ENCODE assay signal across 8 cellular contexts in the genomic region with DNA sequence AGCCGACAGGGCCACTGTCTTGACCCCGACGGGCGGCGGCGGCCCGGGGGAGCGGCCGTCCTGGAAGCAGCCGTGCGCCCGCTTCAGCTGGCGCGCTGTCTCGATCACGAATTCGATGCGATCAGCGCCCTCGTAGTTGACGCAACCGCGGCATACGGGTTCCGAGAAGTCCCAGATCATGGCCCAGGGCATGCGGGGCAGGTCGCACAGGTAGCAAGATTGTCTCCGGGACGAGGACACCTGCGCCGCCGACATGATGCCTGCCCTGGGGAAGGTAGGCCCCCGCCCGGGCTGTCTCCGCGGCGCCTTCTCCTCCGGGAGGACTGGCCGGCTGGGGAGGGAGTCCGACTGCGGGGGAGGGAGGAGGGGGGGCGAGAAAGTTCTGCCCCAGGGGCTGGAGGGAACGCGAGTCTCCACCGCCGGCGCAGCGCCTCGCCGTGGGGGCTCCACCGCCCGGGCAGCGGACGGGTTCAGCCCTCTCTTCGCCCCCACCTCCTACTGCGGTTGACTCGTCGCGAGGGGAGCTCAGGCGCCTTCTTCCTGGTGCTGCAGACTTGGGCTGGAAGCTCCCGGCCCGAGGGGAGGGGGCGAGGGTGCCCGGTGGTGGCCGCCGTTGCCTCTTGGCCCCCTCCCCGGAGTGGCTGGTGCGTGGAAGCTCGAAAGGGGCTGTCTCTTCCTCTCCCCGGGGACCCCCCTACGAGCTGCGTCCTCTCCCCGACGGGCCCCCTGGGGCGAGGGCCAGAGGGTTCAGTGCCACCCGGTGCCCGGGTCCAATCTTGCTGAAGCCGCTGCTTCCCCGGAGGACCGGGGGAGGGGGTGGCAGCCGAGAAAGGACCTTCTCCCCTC. TPM values are rescaled to one million over a fixed set of nuclear protein-coding genes. Genes with fewer than 3 reads are reported as not detected.
DNase-seq lines count a peak whose midpoint lies in the region; ATAC-seq and TF ChIP-seq lines count a peak whose summit lies in the region.

No MANE protein-coding gene starts in this region.

- H3K36me3 Mint-ChIP-seq in activated T-helper 17 cell treated with anti-CD3 and anti-CD28 coated beads, Interleukin-2, amount 50 U/mL, for 72 hours (ENCODE audit: low read depth), result peaks cover 36% of the 10 kb centered on the region
- peaks cover 15% of the 10 kb centered on the region for H3K36me3 Mint-ChIP-seq in type B pancreatic cell

- H3F3A ChIP-seq in neural cell (ENCODE audit: insufficient read depth, low read length, poor library complexity, severe bottlenecking), result peaks cover 6% of the 10 kb centered on the region

- H3K79me2 ChIP-seq in neural cell (replicated peaks; ENCODE audit: insufficient read depth, low read length), result peaks cover 51% of the 10 kb centered on the region

- peaks cover 33% of the 10 kb centered on the region for H3K4me1 Mint-ChIP-seq in activated T-helper 17 cell treated with anti-CD3 and anti-CD28 coated beads, Interleukin-2, amount 50 U/mL, for 72 hours
- H3K4me1 Mint-ChIP-seq in type B pancreatic cell (ENCODE audit: unreplicated experiment), result peaks cover 50% of the 10 kb centered on the region

- DNase-seq in AG20443 (ENCODE audit: low spot score), result peak; percentile 83
- no peak for DNase-seq in NT2/D1 (ENCODE audit: low read depth, low spot score)
- peak; percentile 81 for DNase-seq in fibroblast of pulmonary artery (ENCODE audit: low read depth)
- DNase-seq in type B pancreatic cell (ENCODE audit: extremely low spot score, unreplicated experiment), result peak; percentile 83

- TF ChIP-seq EP300 in neural cell (conservative IDR thresholded peaks at IDR 0.05; ENCODE audit: poor library complexity, severe bottlenecking), result no peak

- H3K27ac Mint-ChIP-seq in activated T-helper 17 cell treated with anti-CD3 and anti-CD28 coated beads, Interleukin-2, amount 50 U/mL, for 72 hours, result no peak overlapping the region
- H3K27ac Mint-ChIP-seq in type B pancreatic cell, result peak overlapping the region; percentile 61

- TF ChIP-seq RAD21 in neural cell (conservative IDR thresholded peaks at IDR 0.05), result no peak

- H3K9me3 ChIP-seq in NT2/D1 (ENCODE audit: insufficient read depth, low read length), result no peaks in the 10 kb centered on the region
- no peaks in the 10 kb centered on the region for H3K9me3 ChIP-seq in neural cell (ENCODE audit: low read length)

- H3K36me3 ChIP-seq in NT2/D1 (ENCODE audit: insufficient read depth, insufficient read length, low read length) (peaks cover 15% of the 10 kb centered on the region), neural cell (ENCODE audit: insufficient read depth, low read length) (peaks cover 3% of the 10 kb centered on the region)

- H3K27me3 Mint-ChIP-seq in activated T-helper 17 cell treated with anti-CD3 and anti-CD28 coated beads, Interleukin-2, amount 50 U/mL, for 72 hours, result no peaks in the 10 kb centered on the region
- H3K27me3 Mint-ChIP-seq in type B pancreatic cell, result peaks cover 6% of the 10 kb centered on the region

- peak; percentile 10 for TF ChIP-seq CTCF in fibroblast of pulmonary artery (IDR thresholded peaks at IDR 0.05; ENCODE audit: low read length, missing control alignments)
- TF ChIP-seq CTCF in neural cell (IDR thresholded peaks at IDR 0.05; ENCODE audit: poor library complexity, severe bottlenecking), result no peak
- no peak for TF ChIP-seq CTCF in type B pancreatic cell (conservative IDR thresholded peaks at IDR 0.05)

- H3K9ac ChIP-seq in NT2/D1 (ENCODE audit: insufficient read length, low read depth) (peak overlapping the region; percentile 88), neural cell (ENCODE audit: low read length) (peak overlapping the region; percentile 100)

- peak overlapping the region; percentile 98 for H3K27ac ChIP-seq in neural cell (ENCODE audit: low read length)

- peaks cover 8% of the 10 kb centered on the region for H4K20me1 ChIP-seq in neural cell (ENCODE audit: insufficient read depth)

- no peaks in the 10 kb centered on the region for H3K9me3 Mint-ChIP-seq in activated T-helper 17 cell treated with anti-CD3 and anti-CD28 coated beads, Interleukin-2, amount 50 U/mL, for 72 hours
- no peaks in the 10 kb centered on the region for H3K9me3 Mint-ChIP-seq in type B pancreatic cell

- peak overlapping the region; percentile 99 for H3K4me3 Mint-ChIP-seq in activated T-helper 17 cell treated with anti-CD3 and anti-CD28 coated beads, Interleukin-2, amount 50 U/mL, for 72 hours
- peak overlapping the region; percentile 95 for H3K4me3 Mint-ChIP-seq in type B pancreatic cell

- H3K9me2 ChIP-seq in neural cell (ENCODE audit: insufficient read depth, low read length), result no peaks in the 10 kb centered on the region

- peak overlapping the region; percentile 73 for H3K4me2 ChIP-seq in neural cell (ENCODE audit: low read length)

- H2AFZ ChIP-seq in neural cell (ENCODE audit: low read depth, low read length), result no peak overlapping the region

- peaks cover 13% of the 10 kb centered on the region for H3K4me1 ChIP-seq in NT2/D1 (ENCODE audit: insufficient read depth, insufficient read length)

- no peaks in the 10 kb centered on the region for H3K27me3 ChIP-seq in NT2/D1 (ENCODE audit: insufficient read depth, insufficient read length)
- H3K27me3 ChIP-seq in neural cell (ENCODE audit: insufficient read depth, low read depth, low read length), result no peaks in the 10 kb centered on the region

- ATAC-seq in GM18867 (IDR thresholded peaks at IDR 0.05; ENCODE audit: unreplicated experiment) (peak; percentile 28), HG03064 (IDR thresholded peaks at IDR 0.05; ENCODE audit: low read depth, unreplicated experiment) (peak; percentile 25)
- peak; percentile 20 for ATAC-seq in activated T-helper 17 cell treated with anti-CD3 and anti-CD28 coated beads, Interleukin-2, amount 50 U/mL, for 72 hours (replicated peaks)

- H3K4me3 ChIP-seq in NT2/D1 (ENCODE audit: insufficient read length, low read depth) (peak overlapping the region; percentile 82), fibroblast of pulmonary artery (replicated peaks; ENCODE audit: low read depth, low read length) (peak overlapping the region; percentile 94), neural cell (ENCODE audit: low read length) (peak overlapping the region; percentile 96)

TF ChIP-seq in neural cell, 6 proteins besides CTCF, POLR2A, EP300 and RAD21:
- peak; percentile 52 for TF ChIP-seq POLR2AphosphoS5 (IDR thresholded peaks at IDR 0.05)
- TF ChIP-seq EZH2 (IDR thresholded peaks at IDR 0.05; ENCODE audit: borderline replicate concordance, insufficient read depth, low read length, poor library complexity, severe bottlenecking), result no peak
- peak; percentile 62 for TF ChIP-seq TAF1 (IDR thresholded peaks at IDR 0.05; ENCODE audit: low read depth)
- TF ChIP-seq, protein P1, sequence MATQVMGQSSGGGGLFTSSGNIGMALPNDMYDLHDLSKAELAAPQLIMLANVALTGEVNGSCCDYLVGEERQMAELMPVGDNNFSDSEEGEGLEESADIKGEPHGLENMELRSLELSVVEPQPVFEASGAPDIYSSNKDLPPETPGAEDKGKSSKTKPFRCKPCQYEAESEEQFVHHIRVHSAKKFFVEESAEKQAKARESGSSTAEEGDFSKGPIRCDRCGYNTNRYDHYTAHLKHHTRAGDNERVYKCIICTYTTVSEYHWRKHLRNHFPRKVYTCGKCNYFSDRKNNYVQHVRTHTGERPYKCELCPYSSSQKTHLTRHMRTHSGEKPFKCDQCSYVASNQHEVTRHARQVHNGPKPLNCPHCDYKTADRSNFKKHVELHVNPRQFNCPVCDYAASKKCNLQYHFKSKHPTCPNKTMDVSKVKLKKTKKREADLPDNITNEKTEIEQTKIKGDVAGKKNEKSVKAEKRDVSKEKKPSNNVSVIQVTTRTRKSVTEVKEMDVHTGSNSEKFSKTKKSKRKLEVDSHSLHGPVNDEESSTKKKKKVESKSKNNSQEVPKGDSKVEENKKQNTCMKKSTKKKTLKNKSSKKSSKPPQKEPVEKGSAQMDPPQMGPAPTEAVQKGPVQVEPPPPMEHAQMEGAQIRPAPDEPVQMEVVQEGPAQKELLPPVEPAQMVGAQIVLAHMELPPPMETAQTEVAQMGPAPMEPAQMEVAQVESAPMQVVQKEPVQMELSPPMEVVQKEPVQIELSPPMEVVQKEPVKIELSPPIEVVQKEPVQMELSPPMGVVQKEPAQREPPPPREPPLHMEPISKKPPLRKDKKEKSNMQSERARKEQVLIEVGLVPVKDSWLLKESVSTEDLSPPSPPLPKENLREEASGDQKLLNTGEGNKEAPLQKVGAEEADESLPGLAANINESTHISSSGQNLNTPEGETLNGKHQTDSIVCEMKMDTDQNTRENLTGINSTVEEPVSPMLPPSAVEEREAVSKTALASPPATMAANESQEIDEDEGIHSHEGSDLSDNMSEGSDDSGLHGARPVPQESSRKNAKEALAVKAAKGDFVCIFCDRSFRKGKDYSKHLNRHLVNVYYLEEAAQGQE (IDR thresholded peaks at IDR 0.05; ENCODE audit: borderline replicate concordance), result peak; percentile 67
- TF ChIP-seq MXI1 (conservative IDR thresholded peaks at IDR 0.05; ENCODE audit: poor library complexity, severe bottlenecking), result peak; percentile 22
- TF ChIP-seq SMC3 (conservative IDR thresholded peaks at IDR 0.05; ENCODE audit: poor library complexity), result peak; percentile 15

RNA-seq across cellular contexts. Expression of a gene that starts 0.7 kb away (rescaled TPM):
- total RNA-seq in activated T-helper 17 cell treated with anti-CD3 and anti-CD28 coated beads, Interleukin-2, amount 50 U/mL, for 72 hours, result 10 to 100 TPM; 14.2 to 25.5 TPM
- polyA plus RNA-seq in neural cell, result 42.9 and 46.5 TPM in 2 replicates
- polyA minus RNA-seq in neural cell, result 97.2 and 123 TPM in 2 replicates
- total RNA-seq in type B pancreatic cell (ENCODE audit: low replicate concordance), result 59.7 and 116 TPM in 2 replicates
